Comparison of ENCODE assay signal across 40 cellular contexts in genomic region chr15:43852607-43853006, GRCh38. TPM values are rescaled to one million over a fixed set of nuclear protein-coding genes. Genes with fewer than 3 reads are reported as not detected.
"Had no signal": no experiment of that assay in that cellular context is flagged by ENCODE, and none has a peak within 500 bp of the region (broad histone marks: within the 10 kb centered on the region; RNA-seq: fewer than 3 reads in every experiment).

No MANE protein-coding gene starts in this region.

- ATAC-seq: activated naive CD4-positive, alpha-beta T cell treated with anti-CD3 and anti-CD28 coated beads, Interleukin-2, amount 50 U/mL, for 72 hours; activated naive CD8-positive, alpha-beta T cell treated with anti-CD3 and anti-CD28 coated beads, Interleukin-2, amount 50 U/mL, for 24 hours; activated T-cell treated with anti-CD3 and anti-CD28 coated beads, Interleukin-2, amount 50 U/mL, for 4 hours; activated T-cell treated with anti-CD3 and anti-CD28 coated beads, Interleukin-2, amount 50 U/mL, for 72 hours; activated T-helper 17 cell treated with anti-CD3 and anti-CD28 coated beads, Interleukin-2, amount 50 U/mL, for 72 hours; body of pancreas had no signal

- H3K9me3 ChIP-seq: adrenal gland, ascending aorta, body of pancreas, breast epithelium had no signal

- H3K4me1 Mint-ChIP-seq: activated naive CD4-positive, alpha-beta T cell treated with anti-CD3 and anti-CD28 coated beads, Interleukin-2, amount 10 ng/mL, durations not matched to agents 7 days and 5 days; activated naive CD4-positive, alpha-beta T cell treated with anti-CD3 and anti-CD28 coated beads, Interleukin-2, amount 50 U/mL, for 24 hours; activated naive CD8-positive, alpha-beta T cell treated with anti-CD3 and anti-CD28 coated beads for 36 hours; activated naive CD8-positive, alpha-beta T cell treated with anti-CD3 and anti-CD28 coated beads, Interleukin-2, amount 10 ng/mL, durations not matched to agents 7 days and 5 days; activated T-helper 17 cell treated with anti-CD3 and anti-CD28 coated beads, Interleukin-2, amount 50 U/mL, for 72 hours; brain; central memory CD8-positive, alpha-beta T cell had no signal

- H3K4me3 Mint-ChIP-seq: activated naive CD4-positive, alpha-beta T cell treated with anti-CD3 and anti-CD28 coated beads for 36 hours; activated naive CD4-positive, alpha-beta T cell treated with anti-CD3 and anti-CD28 coated beads, Interleukin-2, amount 10 ng/mL, durations not matched to agents 7 days and 5 days; activated naive CD4-positive, alpha-beta T cell treated with anti-CD3 and anti-CD28 coated beads, Interleukin-2, amount 50 U/mL, for 24 hours; activated naive CD8-positive, alpha-beta T cell; activated naive CD8-positive, alpha-beta T cell treated with anti-CD3 and anti-CD28 coated beads for 36 hours; activated naive CD8-positive, alpha-beta T cell treated with anti-CD3 and anti-CD28 coated beads, Interleukin-2, amount 10 ng/mL, durations not matched to agents 7 days and 5 days; activated naive CD8-positive, alpha-beta T cell treated with anti-CD3 and anti-CD28 coated beads, Interleukin-2, amount 50 U/mL, for 24 hours; activated T-cell treated with anti-CD3 and anti-CD28 coated beads, Interleukin-2, amount 50 U/mL, for 4 hours; activated T-cell treated with anti-CD3 and anti-CD28 coated beads, Interleukin-2, amount 50 U/mL, for 72 hours; activated T-helper 1 cell treated with anti-CD3 and anti-CD28 coated beads, Interleukin-12 subunit alpha, Interleukin-12 subunit beta, Interleukin-2, Interleukin-4 antibody, amounts not matched to agents 30 ng/mL and 10 ng/mL and 1 ng/mL, durations not matched to agents 14 hours and 24 hours and 36 hours; activated T-helper 17 cell treated with anti-CD3 and anti-CD28 coated beads, Interleukin-2, amount 50 U/mL, for 72 hours; brain; central memory CD8-positive, alpha-beta T cell had no signal

- H3K9me3 Mint-ChIP-seq: activated naive CD4-positive, alpha-beta T cell treated with anti-CD3 and anti-CD28 coated beads for 36 hours; activated naive CD4-positive, alpha-beta T cell treated with anti-CD3 and anti-CD28 coated beads, Interleukin-2, amount 10 ng/mL, durations not matched to agents 7 days and 5 days; activated naive CD4-positive, alpha-beta T cell treated with anti-CD3 and anti-CD28 coated beads, Interleukin-2, amount 50 U/mL, for 24 hours; activated naive CD4-positive, alpha-beta T cell treated with anti-CD3 and anti-CD28 coated beads, Interleukin-2, amount 50 U/mL, for 72 hours; activated naive CD8-positive, alpha-beta T cell treated with anti-CD3 and anti-CD28 coated beads for 36 hours; activated naive CD8-positive, alpha-beta T cell treated with anti-CD3 and anti-CD28 coated beads, Interleukin-2, amount 10 ng/mL, durations not matched to agents 7 days and 5 days; activated naive CD8-positive, alpha-beta T cell treated with anti-CD3 and anti-CD28 coated beads, Interleukin-2, amount 50 U/mL, for 24 hours; activated T-cell treated with anti-CD3 and anti-CD28 coated beads, Interleukin-2, amount 50 U/mL, for 4 hours; activated T-cell treated with anti-CD3 and anti-CD28 coated beads, Interleukin-2, amount 50 U/mL, for 72 hours; activated T-helper 1 cell treated with anti-CD3 and anti-CD28 coated beads, Interleukin-12 subunit alpha, Interleukin-12 subunit beta, Interleukin-2, Interleukin-4 antibody, amounts not matched to agents 30 ng/mL and 10 ng/mL and 1 ng/mL, durations not matched to agents 14 hours and 24 hours and 36 hours; activated T-helper 17 cell treated with anti-CD3 and anti-CD28 coated beads, Interleukin-2, amount 50 U/mL, for 72 hours; activated T-helper 2 cell treated with anti-CD3 and anti-CD28 coated beads, Interferon-gamma antibody, Interleukin-2, Interleukin-4, amounts not matched to agents 10 μg/mL and 5 μg/mL and 100 μg/mL, durations not matched to agents 14 hours and 24 hours and 36 hours; brain; central memory CD8-positive, alpha-beta T cell had no signal

- H3K27me3 Mint-ChIP-seq: activated naive CD4-positive, alpha-beta T cell treated with anti-CD3 and anti-CD28 coated beads, Interleukin-2, amount 10 ng/mL, durations not matched to agents 7 days and 5 days; activated naive CD4-positive, alpha-beta T cell treated with anti-CD3 and anti-CD28 coated beads, Interleukin-2, amount 50 U/mL, for 24 hours; activated naive CD8-positive, alpha-beta T cell; activated naive CD8-positive, alpha-beta T cell treated with anti-CD3 and anti-CD28 coated beads for 36 hours; activated naive CD8-positive, alpha-beta T cell treated with anti-CD3 and anti-CD28 coated beads, Interleukin-2, amount 10 ng/mL, durations not matched to agents 7 days and 5 days; activated naive CD8-positive, alpha-beta T cell treated with anti-CD3 and anti-CD28 coated beads, Interleukin-2, amount 50 U/mL, for 24 hours; activated T-helper 17 cell treated with anti-CD3 and anti-CD28 coated beads, Interleukin-2, amount 50 U/mL, for 72 hours; brain; central memory CD8-positive, alpha-beta T cell had no signal

- H3K27me3 ChIP-seq: adrenal gland, ascending aorta, body of pancreas, brain microvascular endothelial cell, breast epithelium, cardiac muscle cell had no signal

- H3K4me1 ChIP-seq: adrenal gland, ascending aorta, body of pancreas, breast epithelium had no signal

- H3K4me3 ChIP-seq: adrenal gland, ascending aorta, body of pancreas, breast epithelium, cardiac muscle cell had no signal

- DNase-seq: activated effector memory CD4-positive, alpha-beta T cell treated with anti-CD3 and anti-CD28 coated beads, Interleukin-2, amount 50 U/mL, for 16 hours; activated effector memory CD4-positive, alpha-beta T cell treated with Interleukin-2 at 50 U/mL for 16 hours; activated gamma-delta T cell; activated gamma-delta T cell treated with Interleukin-2 at 50 U/mL for 16 hours; activated naive CD4-positive, alpha-beta T cell; activated naive CD4-positive, alpha-beta T cell treated with anti-CD3 and anti-CD28 coated beads for 36 hours; activated naive CD4-positive, alpha-beta T cell treated with anti-CD3 and anti-CD28 coated beads, Interleukin-2, amount 10 ng/mL, durations not matched to agents 7 days and 5 days; activated naive CD4-positive, alpha-beta T cell treated with anti-CD3 and anti-CD28 coated beads, Interleukin-2, amount 50 U/mL, for 16 hours; activated naive CD4-positive, alpha-beta T cell treated with Interleukin-2 at 50 U/mL for 16 hours; activated naive CD8-positive, alpha-beta T cell treated with anti-CD3 and anti-CD28 coated beads for 36 hours; activated naive CD8-positive, alpha-beta T cell treated with anti-CD3 and anti-CD28 coated beads, Interleukin-2, amount 10 ng/mL, durations not matched to agents 7 days and 5 days; activated naive CD8-positive, alpha-beta T cell treated with anti-CD3 and anti-CD28 coated beads, Interleukin-2, amount 50 U/mL, for 24 hours; activated T-cell treated with anti-CD3 and anti-CD28 coated beads, Interleukin-2, amount 50 U/mL, for 4 hours; activated T-cell treated with anti-CD3 and anti-CD28 coated beads, Interleukin-2, amount 50 U/mL, for 48 hours; activated T-cell treated with anti-CD3 and anti-CD28 coated beads, Interleukin-2, amount 50 U/mL, for 72 hours; adrenal gland; amniotic stem cell; amygdala; anterior cingulate cortex; aorta; body of pancreas; brain microvascular endothelial cell; caudate nucleus; central memory CD4-positive, alpha-beta T cell; cerebellar nuclear complex had no signal

- H3K27ac ChIP-seq: adrenal gland, ascending aorta, body of pancreas, brain microvascular endothelial cell, breast epithelium, cardiac muscle cell had no signal

- H3K36me3 ChIP-seq: adrenal gland, brain microvascular endothelial cell, breast epithelium, cardiac muscle cell had no signal

- H3K27ac Mint-ChIP-seq: activated naive CD4-positive, alpha-beta T cell treated with anti-CD3 and anti-CD28 coated beads for 36 hours; activated naive CD4-positive, alpha-beta T cell treated with anti-CD3 and anti-CD28 coated beads, Interleukin-2, amount 10 ng/mL, durations not matched to agents 7 days and 5 days; activated naive CD4-positive, alpha-beta T cell treated with anti-CD3 and anti-CD28 coated beads, Interleukin-2, amount 50 U/mL, for 24 hours; activated naive CD4-positive, alpha-beta T cell treated with anti-CD3 and anti-CD28 coated beads, Interleukin-2, amount 50 U/mL, for 72 hours; activated naive CD8-positive, alpha-beta T cell; activated naive CD8-positive, alpha-beta T cell treated with anti-CD3 and anti-CD28 coated beads for 36 hours; activated naive CD8-positive, alpha-beta T cell treated with anti-CD3 and anti-CD28 coated beads, Interleukin-2, amount 10 ng/mL, durations not matched to agents 7 days and 5 days; activated naive CD8-positive, alpha-beta T cell treated with anti-CD3 and anti-CD28 coated beads, Interleukin-2, amount 50 U/mL, for 24 hours; activated T-cell treated with anti-CD3 and anti-CD28 coated beads, Interleukin-2, amount 50 U/mL, for 72 hours; activated T-helper 1 cell treated with anti-CD3 and anti-CD28 coated beads, Interleukin-12 subunit alpha, Interleukin-12 subunit beta, Interleukin-2, Interleukin-4 antibody, amounts not matched to agents 30 ng/mL and 10 ng/mL and 1 ng/mL, durations not matched to agents 14 hours and 24 hours and 36 hours; activated T-helper 17 cell treated with anti-CD3 and anti-CD28 coated beads, Interleukin-2, amount 50 U/mL, for 72 hours; activated T-helper 2 cell treated with anti-CD3 and anti-CD28 coated beads, Interferon-gamma antibody, Interleukin-2, Interleukin-4, amounts not matched to agents 10 μg/mL and 5 μg/mL and 100 μg/mL, durations not matched to agents 14 hours and 24 hours and 36 hours; brain had no signal

- FAIRE-seq: astrocyte, bronchial epithelial cell had no signal

RNA-seq across cellular contexts. Expression of gene SERINC4, which starts 52.6 kb away (rescaled TPM):
- total RNA-seq: adrenal gland, aorta, ascending aorta, body of pancreas, bronchial epithelial cell, cerebellum, chondrocyte had no signal
